Comparison of ENCODE assay signal across 1 cellular context in genomic region chr12:131370791-131371579, GRCh38.
TF ChIP-seq lines count a peak whose summit lies in the region.

No MANE protein-coding gene starts in this region.

TF ChIP-seq in HepG2, 621 proteins besides CTCF, POLR2A, EP300 and RAD21 (continued from another document):
- no peak for TF ChIP-seq ZNF407 (CRISPR knock-in tag; IDR thresholded peaks at IDR 0.05; ENCODE audit: not compliant biosample characterization)
- TF ChIP-seq HOXA9 (CRISPR knock-in tag; IDR thresholded peaks at IDR 0.05; ENCODE audit: borderline replicate concordance): no peak
- no peak for TF ChIP-seq ZNF589 (CRISPR knock-in tag; conservative IDR thresholded peaks at IDR 0.05)
- TF ChIP-seq AKNA (CRISPR knock-in tag; IDR thresholded peaks at IDR 0.05; ENCODE audit: borderline replicate concordance): no peak
- TF ChIP-seq ZNF224 (CRISPR knock-in tag; IDR thresholded peaks at IDR 0.05): no peak
- no peak for TF ChIP-seq AKAP8 (CRISPR knock-in tag; IDR thresholded peaks at IDR 0.05)
- TF ChIP-seq NRL (CRISPR knock-in tag; IDR thresholded peaks at IDR 0.05; ENCODE audit: borderline replicate concordance): no peak
- no peak for TF ChIP-seq HNF1B (CRISPR knock-in tag; IDR thresholded peaks at IDR 0.05)
- no peak for TF ChIP-seq MLXIP (CRISPR knock-in tag; IDR thresholded peaks at IDR 0.05; ENCODE audit: borderline replicate concordance)
- TF ChIP-seq ADNP (CRISPR knock-in tag; IDR thresholded peaks at IDR 0.05): no peak
